Comparison of ENCODE assay signal across 21 cellular contexts in genomic region chr5:134088994-134089560, GRCh38. TPM values are rescaled to one million over a fixed set of nuclear protein-coding genes. Genes with fewer than 3 reads are reported as not detected.
DNase-seq lines count a peak whose midpoint lies in the region; ATAC-seq and TF ChIP-seq lines count a peak whose summit lies in the region.
"Had no signal": no experiment of that assay in that cellular context is flagged by ENCODE, and none has a peak within 500 bp of the region (broad histone marks: within the 10 kb centered on the region; RNA-seq: fewer than 3 reads in every experiment).

No MANE protein-coding gene starts in this region.

- TF ChIP-seq POLR2A in thyroid gland (IDR thresholded peaks at IDR 0.05): no peak

- H3K27ac ChIP-seq in BLaER1: no peak overlapping the region
- H3K27ac ChIP-seq in thyroid gland: no peak overlapping the region
- H3K27ac ChIP-seq: colonic mucosa, transverse colon had no signal

- H4K20me1 ChIP-seq in BLaER1: no peaks in the 10 kb centered on the region

- no peak overlapping the region for H3K4me3 ChIP-seq in BLaER1
- H3K4me3 ChIP-seq in thyroid gland (replicated peaks in 1 of 3): no peak overlapping the region
- H3K4me3 ChIP-seq: A549, colonic mucosa, HAP-1, lung, MG63, transverse colon had no signal

- H3K4me2 ChIP-seq in BLaER1: peak overlapping the region; percentile 80
- H3K4me2 ChIP-seq: A549 had no signal

- no peak overlapping the region for H3K9ac ChIP-seq in BLaER1

- peaks cover 33% of the 10 kb centered on the region for H3K27me3 ChIP-seq in BLaER1
- H3K27me3 ChIP-seq in thyroid gland: no peaks in the 10 kb centered on the region
- H3K27me3 ChIP-seq: colonic mucosa, MG63, transverse colon had no signal

- no peak for ATAC-seq in HG02763 (IDR thresholded peaks at IDR 0.05; ENCODE audit: unreplicated experiment)
- ATAC-seq: A549; activated CD4-positive, alpha-beta T cell treated with anti-CD3 and anti-CD28 coated beads for 36 hours; stimulated activated naive CD8-positive, alpha-beta T cell treated with anti-CD3 and anti-CD28 coated beads, Interleukin-15, amount 100 ng/mL, for 72 hours had no signal

- no peak overlapping the region for H3K4me3 Mint-ChIP-seq in immature natural killer cell
- H3K4me3 Mint-ChIP-seq: activated CD4-positive, alpha-beta T cell treated with anti-CD3 and anti-CD28 coated beads for 36 hours had no signal

- peaks cover 13 to 31% of the 10 kb centered on the region in 2 donors for H3K4me1 Mint-ChIP-seq in immature natural killer cell

- H3K9me3 ChIP-seq in BLaER1 (no peaks in the 10 kb centered on the region), thyroid gland (no peaks in the 10 kb centered on the region)
- H3K9me3 ChIP-seq: A549, colonic mucosa, HAP-1, MG63, transverse colon had no signal

- DNase-seq in NCI-H345 (lab: John Stamatoyannopoulos, UW): peak; percentile 4
- no peak for DNase-seq in NCI-H345 treated with DMSO at 0.1 percent for 48 hours (lab: John Stamatoyannopoulos, UW; ENCODE audit: unreplicated experiment)
- peak; percentile 67 for DNase-seq in NCI-H69 (lab: John Stamatoyannopoulos, UW)
- peak; percentile 19 for DNase-seq in fibroblast of peridontal ligament (ENCODE audit: extremely low read depth)
- DNase-seq in immature natural killer cell: no peak
- no peak for DNase-seq in thyroid gland
- DNase-seq: activated CD4-positive, alpha-beta T cell treated with anti-CD3 and anti-CD28 coated beads for 36 hours; colonic mucosa; NCI-H1417 treated with DMSO at 0.1 percent for 48 hours; NCI-H524 treated with DMSO at 0.1 percent for 48 hours; nucleus accumbens; retina; stimulated activated naive CD8-positive, alpha-beta T cell treated with anti-CD3 and anti-CD28 coated beads, Interleukin-15, amount 100 ng/mL, for 72 hours; transverse colon had no signal

- H3K4me1 ChIP-seq in BLaER1 (peaks cover 75% of the 10 kb centered on the region), thyroid gland (no peaks in the 10 kb centered on the region)
- H3K4me1 ChIP-seq: HAP-1 had no signal

- TF ChIP-seq CTCF in thyroid gland (IDR thresholded peaks at IDR 0.05): no peak

- H3K27me3 Mint-ChIP-seq in immature natural killer cell (ENCODE audit: low read depth in 3 of 3): peaks cover 0 to 8% (median 4%) of the 10 kb centered on the region in 3 donors
- H3K27me3 Mint-ChIP-seq: stimulated activated naive CD8-positive, alpha-beta T cell treated with anti-CD3 and anti-CD28 coated beads, Interleukin-15, amount 100 ng/mL, for 72 hours had no signal

- no peak overlapping the region for H3K27ac Mint-ChIP-seq in immature natural killer cell
- H3K27ac Mint-ChIP-seq: activated T-helper 2 cell treated with anti-CD3 and anti-CD28 coated beads, Interferon-gamma antibody, Interleukin-2, Interleukin-4, amounts not matched to agents 10 μg/mL and 5 μg/mL and 100 μg/mL, durations not matched to agents 14 hours and 24 hours and 36 hours had no signal

- intact Hi-C loops in thyroid gland (cut with DNase I): no loop called here

- no peaks in the 10 kb centered on the region for H3K36me3 Mint-ChIP-seq in immature natural killer cell

- no peaks in the 10 kb centered on the region for H3K9me3 Mint-ChIP-seq in immature natural killer cell
- H3K9me3 Mint-ChIP-seq: activated T-helper 2 cell treated with anti-CD3 and anti-CD28 coated beads, Interferon-gamma antibody, Interleukin-2, Interleukin-4, amounts not matched to agents 10 μg/mL and 5 μg/mL and 100 μg/mL, durations not matched to agents 14 hours and 24 hours and 36 hours; stimulated activated naive CD8-positive, alpha-beta T cell treated with anti-CD3 and anti-CD28 coated beads, Interleukin-15, amount 100 ng/mL, for 72 hours had no signal

- 98% methylated on average over 4 of the region's 5 CpGs for WGBS in thyroid gland, 2 donors

- H3K36me3 ChIP-seq in BLaER1 (no peaks in the 10 kb centered on the region), thyroid gland (no peaks in the 10 kb centered on the region)
- H3K36me3 ChIP-seq: colonic mucosa, HAP-1, MG63, transverse colon had no signal

RNA-seq across cellular contexts. Expression of gene TCF7, which starts 25.4 kb away (rescaled TPM):
- polyA plus RNA-seq in immature natural killer cell: 10 to 100 TPM; 14.9 to 50.9 (median 38.2) TPM
- total RNA-seq in thyroid gland: 10 to 100 TPM in 1 of 4 donors, 1 to 10 TPM in 3; 7.4 to 11.8 (median 8.9) TPM

Comparison
In these comparisons a context has a peak if more than half of its experiments do, and no peak if none do; other contexts are left out.
1. DNase-seq: peak in NCI-H345 (single experiment), NCI-H69 (single experiment) and fibroblast of peridontal ligament (single experiment); none in NCI-H345 treated with DMSO at 0.1 percent for 48 hours (single experiment), immature natural killer cell (0 of 3) and thyroid gland (0 of 2).